8 cellular contexts compared by ENCODE assay signal in the genomic region with DNA sequence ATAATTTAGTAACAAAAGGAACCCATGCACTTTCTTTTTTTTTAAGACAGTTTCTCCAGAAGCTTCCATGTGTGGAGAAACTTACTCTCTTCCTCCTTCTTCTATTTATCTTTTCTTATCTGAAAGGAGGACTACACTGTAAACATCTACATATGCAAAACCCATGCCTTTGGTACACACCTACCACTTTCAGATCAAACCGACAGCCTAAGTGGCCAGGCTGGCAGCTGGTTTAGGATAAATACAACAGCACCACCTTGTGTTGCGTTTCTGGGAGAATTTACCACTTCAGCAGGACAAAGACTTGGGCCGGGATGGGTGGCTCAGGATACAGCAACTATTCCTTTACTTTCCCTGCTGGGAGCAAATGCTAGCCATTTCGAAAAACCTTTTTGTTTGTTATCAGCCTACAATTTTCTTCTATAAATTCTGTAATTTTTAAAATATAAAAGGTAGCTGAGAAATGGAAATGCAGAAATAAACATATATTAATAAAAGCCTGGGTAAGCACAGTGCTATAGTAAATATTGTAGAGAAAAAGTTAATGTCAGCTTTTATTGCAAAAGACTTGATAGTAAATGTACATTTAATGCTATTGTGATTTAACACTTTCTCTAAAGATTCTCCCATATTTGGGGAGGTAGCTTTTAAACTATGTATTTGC.
DNase-seq lines count a peak whose midpoint lies in the region; ATAC-seq, FAIRE-seq and TF ChIP-seq lines count a peak whose summit lies in the region.

No MANE protein-coding gene starts in this region.

- peak; percentile 95 for TF ChIP-seq RAD21 in SK-N-SH (IDR thresholded peaks at IDR 0.05; ENCODE audit: low read length)

- intact Hi-C loops in pancreas (cut with DNase I), result no loop called here

- H3K9ac ChIP-seq in SK-N-SH, result no peak overlapping the region

- 0% methylated on average over 4 of the region's 4 CpGs for WGBS in SK-N-SH (ENCODE audit: low lambda C conversion rate)
- 2 to 3% methylated on average over 4 of the region's 4 CpGs for WGBS in pancreas, 2 donors

- no peaks in the 10 kb centered on the region for H3K79me2 ChIP-seq in SK-N-SH (ENCODE audit: insufficient read depth)

- no peaks in the 10 kb centered on the region for H3K27me3 ChIP-seq in SK-N-SH (ENCODE audit: insufficient read depth)
- no peaks in the 10 kb centered on the region for H3K27me3 ChIP-seq in pancreas

- TF ChIP-seq POLR2A in NB4 (IDR thresholded peaks at IDR 0.05; ENCODE audit: extremely low read depth, insufficient read length), result no peak

- H3K4me3 ChIP-seq in GM12865 (ENCODE audit: low read depth, low read length) (no peak overlapping the region), NB4 (ENCODE audit: low read depth, low read length) (no peak overlapping the region), SK-N-SH (ENCODE audit: low read depth in 2 of 2, low read length in 1 of 2) (peak overlapping the region in 1 of 2 experiments; percentile 38; a peak in 1 of 4 replicates), pancreas (no peak overlapping the region)

- H3K4me2 ChIP-seq in SK-N-SH, result no peak overlapping the region; the same call in 1 of the 2 replicates

- peak; percentile 90 to 97 (median 96) for ATAC-seq in pancreas

- DNase-seq in GM12865 (ENCODE audit: low read depth), result peak; percentile 94
- DNase-seq in HFFc6, result peak; percentile 73
- DNase-seq in NB4 (ENCODE audit: low read depth), result peak; percentile 83
- DNase-seq in SK-N-SH, result peak; percentile 66
- DNase-seq in activated naive CD4-positive, alpha-beta T cell treated with anti-CD3 and anti-CD28 coated beads, Interleukin-2, amount 10 ng/mL, durations not matched to agents 7 days and 5 days, result peak; percentile 75
- DNase-seq in glomerular endothelial cell (ENCODE audit: extremely low read depth, low read depth, low spot score), result peak; percentile 68
- DNase-seq in pancreas, result peak; percentile 49 to 79 (median 64)
- peak; percentile 84 for DNase-seq in ureter (ENCODE audit: low spot score)

- peaks cover 52% of the 10 kb centered on the region for H3K4me1 Mint-ChIP-seq in HFFc6 (ENCODE audit: low read depth)
- H3K4me1 Mint-ChIP-seq in activated naive CD4-positive, alpha-beta T cell treated with anti-CD3 and anti-CD28 coated beads, Interleukin-2, amount 10 ng/mL, durations not matched to agents 7 days and 5 days, result peaks cover 18% of the 10 kb centered on the region

- H3K36me3 ChIP-seq in SK-N-SH (replicated peaks in 1 of 2; ENCODE audit: control insufficient read depth in 1 of 2, insufficient read depth in 2 of 2, low read length in 1 of 2) (no peaks in the 10 kb centered on the region), pancreas (no peaks in the 10 kb centered on the region)

- no peaks in the 10 kb centered on the region for H4K20me1 ChIP-seq in SK-N-SH (ENCODE audit: insufficient read depth)

- POLR2A ChIA-PET in SK-N-SH (lab: Yijun Ruan, JAX), result no interaction called here

- peaks cover 8 to 19% of the 10 kb centered on the region in 2 experiments; a peak in 3 of 4 replicates for H3K4me1 ChIP-seq in SK-N-SH (ENCODE audit: control insufficient read depth in 1 of 2, insufficient read depth in 2 of 2, low read depth in 1 of 2, low read length in 1 of 2)
- H3K4me1 ChIP-seq in pancreas, result peaks cover 4 to 15% (median 14%) of the 10 kb centered on the region in 3 donors

- peak overlapping the region; percentile 53 for H3K4me3 Mint-ChIP-seq in HFFc6
- no peak overlapping the region for H3K4me3 Mint-ChIP-seq in activated naive CD4-positive, alpha-beta T cell treated with anti-CD3 and anti-CD28 coated beads, Interleukin-2, amount 10 ng/mL, durations not matched to agents 7 days and 5 days

- TF ChIP-seq CTCF in GM12865 (IDR thresholded peaks at IDR 0.05; ENCODE audit: insufficient read depth, low read depth, low read length, missing control alignments) (peak; percentile 54), HFFc6 (IDR thresholded peaks at IDR 0.05) (peak; percentile 85), NB4 (IDR thresholded peaks at IDR 0.05; ENCODE audit: low read depth, low read length) (peak; percentile 60), SK-N-SH (IDR thresholded peaks at IDR 0.05) (peak; percentile 83), pancreas (IDR thresholded peaks at IDR 0.05) (peak; percentile 23 to 56 (median 37))

- no peaks in the 10 kb centered on the region for H3K27me3 Mint-ChIP-seq in HFFc6 (ENCODE audit: insufficient read depth)
- no peaks in the 10 kb centered on the region for H3K27me3 Mint-ChIP-seq in activated naive CD4-positive, alpha-beta T cell treated with anti-CD3 and anti-CD28 coated beads, Interleukin-2, amount 10 ng/mL, durations not matched to agents 7 days and 5 days

- CTCF ChIA-PET in SK-N-SH (lab: Yijun Ruan, JAX), result interaction anchor here (0.6 to 3.1 kb wide), 46 partner anchors 8 to 1434 kb away, joined by 3 to 21 read pairs (median 4); partner anchors contain the start of gene PDS5B
- CTCF ChIA-PET in activated naive CD4-positive, alpha-beta T cell treated with anti-CD3 and anti-CD28 coated beads, Interleukin-2, amount 10 ng/mL, durations not matched to agents 7 days and 5 days (lab: Charles Lee), result interaction anchor here (0.8 to 4.5 kb wide), 12 partner anchors 20 to 1692 kb away, joined by 3 to 46 read pairs (median 4); partner anchors contain the start of gene FRY

- no peaks in the 10 kb centered on the region for H3K9me2 ChIP-seq in SK-N-SH

- no peaks in the 10 kb centered on the region for H3K9me3 Mint-ChIP-seq in HFFc6
- no peaks in the 10 kb centered on the region for H3K9me3 Mint-ChIP-seq in activated naive CD4-positive, alpha-beta T cell treated with anti-CD3 and anti-CD28 coated beads, Interleukin-2, amount 10 ng/mL, durations not matched to agents 7 days and 5 days

- peak overlapping the region; percentile 69 for H3K27ac Mint-ChIP-seq in HFFc6
- no peak overlapping the region for H3K27ac Mint-ChIP-seq in activated naive CD4-positive, alpha-beta T cell treated with anti-CD3 and anti-CD28 coated beads, Interleukin-2, amount 10 ng/mL, durations not matched to agents 7 days and 5 days

- H3F3A ChIP-seq in SK-N-SH (replicated peaks; ENCODE audit: insufficient read depth), result peaks cover 22% of the 10 kb centered on the region

- peak overlapping the region in 1 of 2 experiments; percentile 86; a peak in 2 of 4 replicates for H3K27ac ChIP-seq in SK-N-SH (ENCODE audit: low read depth in 2 of 2, low read length in 1 of 2)
- H3K27ac ChIP-seq in pancreas, result no peak overlapping the region

- H3K36me3 Mint-ChIP-seq in HFFc6 (ENCODE audit: low read depth), result no peaks in the 10 kb centered on the region
- H3K36me3 Mint-ChIP-seq in activated naive CD4-positive, alpha-beta T cell treated with anti-CD3 and anti-CD28 coated beads, Interleukin-2, amount 10 ng/mL, durations not matched to agents 7 days and 5 days, result no peaks in the 10 kb centered on the region

- H3K9me3 ChIP-seq in SK-N-SH, result no peaks in the 10 kb centered on the region
- no peaks in the 10 kb centered on the region for H3K9me3 ChIP-seq in pancreas

- no peak for TF ChIP-seq EP300 in SK-N-SH (IDR thresholded peaks at IDR 0.05; ENCODE audit: borderline replicate concordance in 1 of 2, low read depth in 1 of 2, low read length in 1 of 2)

- H2AFZ ChIP-seq in SK-N-SH (ENCODE audit: low read depth), result peak overlapping the region; percentile 78

- peak; percentile 97 for FAIRE-seq in pancreas (lab: Jason Lieb, UNC)

TF ChIP-seq in SK-N-SH, 30 proteins besides CTCF, POLR2A, EP300 and RAD21:
- TF ChIP-seq GABPA (IDR thresholded peaks at IDR 0.05; ENCODE audit: low read depth) (no peak), SMC3 (IDR thresholded peaks at IDR 0.05; ENCODE audit: low read depth, low read length) (peak; percentile 87), REST (IDR thresholded peaks at IDR 0.05; ENCODE audit: low read depth, low read length) (no peak), MXI1 (IDR thresholded peaks at IDR 0.05; ENCODE audit: low read depth, low read length) (no peak), RCOR1 (IDR thresholded peaks at IDR 0.05; ENCODE audit: low read length) (peak; percentile 25; the same call in 1 of the 2 replicates), YY1 (IDR thresholded peaks at IDR 0.05; ENCODE audit: low read depth) (no peak), CHD2 (IDR thresholded peaks at IDR 0.05; ENCODE audit: low read length, partially characterized antibody) (no peak)
